ENCODE assay signal across 21 cellular contexts in the genomic region with DNA sequence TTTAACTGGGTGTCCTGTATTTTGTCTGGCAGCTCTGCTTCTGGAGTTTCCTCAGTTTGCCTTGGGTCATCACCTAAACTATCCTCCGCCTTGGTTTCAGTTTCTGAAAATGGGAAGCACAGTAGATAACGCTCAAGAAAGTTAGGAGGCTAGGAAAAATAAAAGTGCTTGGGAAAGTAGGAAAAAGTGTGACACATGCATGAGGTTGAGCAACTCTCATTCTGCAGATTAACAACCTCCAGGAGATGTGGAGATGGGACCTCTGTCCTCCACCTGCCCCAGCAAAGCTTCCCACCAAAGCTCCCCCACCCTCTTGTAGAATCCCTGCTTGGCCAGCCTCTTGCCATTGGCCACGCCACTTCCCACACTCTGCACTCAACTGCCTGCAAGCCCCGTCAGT.
DNase-seq lines count a peak whose midpoint lies in the region; TF ChIP-seq lines count a peak whose summit lies in the region.
"Had no signal": no experiment of that assay in that cellular context is flagged by ENCODE, and none has a peak within 500 bp of the region (broad histone marks: within the 10 kb centered on the region; RNA-seq: fewer than 3 reads in every experiment).

No MANE protein-coding gene starts in this region.

- H3K9me3 ChIP-seq in HEK293 (ENCODE audit: control insufficient read depth, insufficient read depth, low read depth, low read length), result no peaks in the 10 kb centered on the region
- H3K9me3 ChIP-seq: BE2C, BLaER1 had no signal

- POLR2A ChIA-PET in HEK293 (lab: Yijun Ruan, JAX), result interaction anchor here (2.1 kb wide), 1 partner anchor 12 kb away, joined by 5 read pairs; the partner anchor contains the start of gene ZCCHC24

- no peak overlapping the region for H3K27ac ChIP-seq in HEK293 (ENCODE audit: extremely low read depth, low read depth, low read length)
- H3K27ac ChIP-seq: BLaER1 had no signal

- no peaks in the 10 kb centered on the region for H3K36me3 ChIP-seq in HEK293 (ENCODE audit: control insufficient read depth in 2 of 2, insufficient read depth in 1 of 2, low read length in 2 of 2)
- H3K36me3 ChIP-seq: BE2C, BLaER1 had no signal

- H3K4me1 ChIP-seq in HEK293 (ENCODE audit: control insufficient read depth, insufficient read depth, low read length), result no peaks in the 10 kb centered on the region
- H3K4me1 ChIP-seq: BE2C, BLaER1 had no signal

- CTCF ChIA-PET in HEK293 (lab: Yijun Ruan, JAX), result interaction anchor here (0.6 to 1.4 kb wide), 3 partner anchors 10 to 1008 kb away, joined by 3 to 7 read pairs (median 4); no protein-coding TSS in a partner anchor

- DNase-seq in amniotic epithelial cell (ENCODE audit: low read depth), result peak; percentile 64
- DNase-seq in GM03348 (ENCODE audit: low spot score), result no peak
- DNase-seq in KG1 (lab: John Stamatoyannopoulos, UW), result no peak
- DNase-seq in activated CD4-positive, CD25-positive, alpha-beta regulatory T cell (lab: John Stamatoyannopoulos, UW), result no peak
- DNase-seq: 8988T; ACHN; BE2C; C1 segment of cervical spinal cord; CD4-positive, alpha-beta memory T cell; CD4-positive, CD25-positive, alpha-beta regulatory T cell; CD8-positive, alpha-beta memory T cell; COR-L47; DMS 273 treated with DMSO at 0.1 percent for 48 hours; DMS153; DMS53; DMS79; DND-41; EL; GDM1 had no signal

- no peak overlapping the region for H3K4me3 ChIP-seq in HEK293 (ENCODE audit: low read depth, low read length)
- H3K4me3 ChIP-seq: BLaER1 had no signal

- no peak for TF ChIP-seq CTCF in HEK293 (tag by site-specific recombination; IDR thresholded peaks at IDR 0.05)

TF ChIP-seq in HEK293, 187 proteins besides CTCF, POLR2A, EP300 and RAD21:
- TF ChIP-seq PRDM1 (tag by site-specific recombination; IDR thresholded peaks at IDR 0.05) (peak; percentile 71), ZNF37A (tag by site-specific recombination; IDR thresholded peaks at IDR 0.05) (no peak), ZNF555 (tag by site-specific recombination; conservative IDR thresholded peaks at IDR 0.05) (no peak), ZNF558 (tag by site-specific recombination; IDR thresholded peaks at IDR 0.05) (no peak), ZSCAN30 (tag by site-specific recombination; IDR thresholded peaks at IDR 0.05) (no peak), ZNF24 (tag by site-specific recombination; IDR thresholded peaks at IDR 0.05) (no peak), FEZF1 (tag by site-specific recombination; IDR thresholded peaks at IDR 0.05) (no peak), EGR2 (tag by site-specific recombination; IDR thresholded peaks at IDR 0.05; ENCODE audit: low read depth) (no peak)
- TF ChIP-seq, protein P1, sequence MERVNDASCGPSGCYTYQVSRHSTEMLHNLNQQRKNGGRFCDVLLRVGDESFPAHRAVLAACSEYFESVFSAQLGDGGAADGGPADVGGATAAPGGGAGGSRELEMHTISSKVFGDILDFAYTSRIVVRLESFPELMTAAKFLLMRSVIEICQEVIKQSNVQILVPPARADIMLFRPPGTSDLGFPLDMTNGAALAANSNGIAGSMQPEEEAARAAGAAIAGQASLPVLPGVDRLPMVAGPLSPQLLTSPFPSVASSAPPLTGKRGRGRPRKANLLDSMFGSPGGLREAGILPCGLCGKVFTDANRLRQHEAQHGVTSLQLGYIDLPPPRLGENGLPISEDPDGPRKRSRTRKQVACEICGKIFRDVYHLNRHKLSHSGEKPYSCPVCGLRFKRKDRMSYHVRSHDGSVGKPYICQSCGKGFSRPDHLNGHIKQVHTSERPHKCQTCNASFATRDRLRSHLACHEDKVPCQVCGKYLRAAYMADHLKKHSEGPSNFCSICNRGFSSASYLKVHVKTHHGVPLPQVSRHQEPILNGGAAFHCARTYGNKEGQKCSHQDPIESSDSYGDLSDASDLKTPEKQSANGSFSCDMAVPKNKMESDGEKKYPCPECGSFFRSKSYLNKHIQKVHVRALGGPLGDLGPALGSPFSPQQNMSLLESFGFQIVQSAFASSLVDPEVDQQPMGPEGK (tag by site-specific recombination; IDR thresholded peaks at IDR 0.05), result no peak
